In the genomic region with DNA sequence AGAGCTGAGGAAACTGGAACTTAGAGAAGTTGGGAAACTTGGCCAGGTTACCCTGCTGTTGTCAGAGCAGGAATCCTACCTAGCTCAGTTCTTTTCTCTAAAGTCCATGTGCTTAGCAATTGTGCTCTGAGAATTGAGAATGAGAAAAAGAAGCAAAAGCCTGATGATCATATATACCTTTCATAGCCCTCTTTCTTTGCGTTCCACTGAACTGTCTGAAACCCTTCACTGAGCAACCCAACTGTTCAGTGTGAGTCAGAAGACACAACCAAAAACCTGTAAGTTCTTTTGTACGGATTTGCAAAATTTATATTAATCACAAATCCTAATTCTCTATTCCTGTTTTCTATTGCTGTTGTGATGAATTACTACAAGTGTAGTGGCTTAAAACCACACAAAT, we compare ENCODE assay signal across 18 cellular contexts.
"Had no signal": no experiment of that assay in that cellular context is flagged by ENCODE, and none has a peak within 500 bp of the region (broad histone marks: within the 10 kb centered on the region; RNA-seq: fewer than 3 reads in every experiment).

No MANE protein-coding gene starts in this region.

- H3K4me1 Mint-ChIP-seq: activated naive CD4-positive, alpha-beta T cell treated with anti-CD3 and anti-CD28 coated beads, Interleukin-2, amount 10 ng/mL, durations not matched to agents 7 days and 5 days; neural progenitor cell had no signal

- ATAC-seq: activated CD8-positive, alpha-beta T cell treated with anti-CD3 and anti-CD28 coated beads, Interleukin-2, amount 10 ng/mL, durations not matched to agents 7 days and 5 days; mucosa of descending colon had no signal

- H2AFZ ChIP-seq: neural progenitor cell had no signal

- H3K27ac Mint-ChIP-seq: activated CD4-positive, alpha-beta T cell treated with anti-CD3 and anti-CD28 coated beads, Interleukin-2, amount 10 ng/mL, durations not matched to agents 24 days and 14 days; activated CD8-positive, alpha-beta T cell treated with anti-CD3 and anti-CD28 coated beads, Interleukin-2, amount 10 ng/mL, durations not matched to agents 7 days and 5 days; activated naive CD4-positive, alpha-beta T cell treated with anti-CD3 and anti-CD28 coated beads, Interleukin-2, amount 10 ng/mL, durations not matched to agents 7 days and 5 days; activated T-cell treated with anti-CD3 and anti-CD28 coated beads, Interleukin-2, amount 50 U/mL, for 24 hours; endodermal cell; memory B cell; neural progenitor cell; stimulated activated naive CD8-positive, alpha-beta T cell treated with anti-CD3 and anti-CD28 coated beads, Interleukin-15, Interleukin-2, amounts not matched to agents 100 ng/mL and 50 ng/mL, for 24 hours had no signal

- H3K4me1 ChIP-seq: ascending aorta, colonic mucosa, neural progenitor cell, transverse colon, vagina had no signal

- H3K27ac ChIP-seq: ascending aorta, colonic mucosa, epithelial cell of prostate, neural progenitor cell, transverse colon, vagina had no signal

- H3K4me2 ChIP-seq: neural progenitor cell had no signal

- H3K9ac ChIP-seq: neural progenitor cell had no signal

- DNase-seq: activated CD4-positive, alpha-beta T cell treated with anti-CD3 and anti-CD28 coated beads, Interleukin-2, amount 10 ng/mL, durations not matched to agents 24 days and 14 days; activated CD8-positive, alpha-beta T cell treated with anti-CD3 and anti-CD28 coated beads, Interleukin-2, amount 10 ng/mL, durations not matched to agents 7 days and 5 days; activated naive CD4-positive, alpha-beta T cell treated with anti-CD3 and anti-CD28 coated beads, Interleukin-2, amount 10 ng/mL, durations not matched to agents 7 days and 5 days; activated T-cell treated with anti-CD3 and anti-CD28 coated beads, Interleukin-2, amount 50 U/mL, for 24 hours; colonic mucosa; endodermal cell; foreskin fibroblast; mucosa of descending colon; naive B cell; transverse colon had no signal

- H3K27me3 ChIP-seq: ascending aorta, colonic mucosa, neural progenitor cell, transverse colon, vagina had no signal

- H3K9me3 ChIP-seq: ascending aorta, colonic mucosa, mucosa of descending colon, transverse colon, vagina had no signal

- H3K4me3 Mint-ChIP-seq: activated CD4-positive, alpha-beta T cell treated with anti-CD3 and anti-CD28 coated beads, Interleukin-2, amount 10 ng/mL, durations not matched to agents 24 days and 14 days; activated CD8-positive, alpha-beta T cell treated with anti-CD3 and anti-CD28 coated beads, Interleukin-2, amount 10 ng/mL, durations not matched to agents 7 days and 5 days; activated naive CD4-positive, alpha-beta T cell treated with anti-CD3 and anti-CD28 coated beads, Interleukin-2, amount 10 ng/mL, durations not matched to agents 7 days and 5 days; activated T-cell treated with anti-CD3 and anti-CD28 coated beads, Interleukin-2, amount 50 U/mL, for 24 hours; central memory CD8-positive, alpha-beta T cell; endodermal cell; memory B cell; naive B cell; neural progenitor cell; stimulated activated naive CD8-positive, alpha-beta T cell treated with anti-CD3 and anti-CD28 coated beads, Interleukin-15, Interleukin-2, amounts not matched to agents 100 ng/mL and 50 ng/mL, for 24 hours had no signal

- H3K36me3 ChIP-seq: colonic mucosa had no signal

- H3K4me3 ChIP-seq: ascending aorta, colonic mucosa, mucosa of descending colon, neural progenitor cell, transverse colon, vagina had no signal

- H3K9me3 Mint-ChIP-seq: activated CD4-positive, alpha-beta T cell treated with anti-CD3 and anti-CD28 coated beads, Interleukin-2, amount 10 ng/mL, durations not matched to agents 24 days and 14 days; activated naive CD4-positive, alpha-beta T cell treated with anti-CD3 and anti-CD28 coated beads, Interleukin-2, amount 10 ng/mL, durations not matched to agents 7 days and 5 days; activated T-cell treated with anti-CD3 and anti-CD28 coated beads, Interleukin-2, amount 50 U/mL, for 24 hours; central memory CD8-positive, alpha-beta T cell; endodermal cell; memory B cell; naive B cell; neural progenitor cell; stimulated activated naive CD8-positive, alpha-beta T cell treated with anti-CD3 and anti-CD28 coated beads, Interleukin-15, Interleukin-2, amounts not matched to agents 100 ng/mL and 50 ng/mL, for 24 hours had no signal

- H3K27me3 Mint-ChIP-seq: activated CD4-positive, alpha-beta T cell treated with anti-CD3 and anti-CD28 coated beads, Interleukin-2, amount 10 ng/mL, durations not matched to agents 24 days and 14 days; activated naive CD4-positive, alpha-beta T cell treated with anti-CD3 and anti-CD28 coated beads, Interleukin-2, amount 10 ng/mL, durations not matched to agents 7 days and 5 days; activated T-cell treated with anti-CD3 and anti-CD28 coated beads, Interleukin-2, amount 50 U/mL, for 24 hours; central memory CD8-positive, alpha-beta T cell; memory B cell; naive B cell; progenitor cell of endocrine pancreas; stimulated activated naive CD8-positive, alpha-beta T cell treated with anti-CD3 and anti-CD28 coated beads, Interleukin-15, Interleukin-2, amounts not matched to agents 100 ng/mL and 50 ng/mL, for 24 hours had no signal
